ENCODE assay signal across 8 cellular contexts in genomic region chr9:114348906-114349482, GRCh38. TPM values are rescaled to one million over a fixed set of nuclear protein-coding genes. Genes with fewer than 3 reads are reported as not detected.
DNase-seq lines count a peak whose midpoint lies in the region; ATAC-seq and TF ChIP-seq lines count a peak whose summit lies in the region.

No MANE protein-coding gene starts in this region.

- H3K4me3 ChIP-seq in DOHH2 (ENCODE audit: low read length), result no peak overlapping the region
- H3K4me3 ChIP-seq in astrocyte of the cerebellum (ENCODE audit: low read depth, low read length), result no peak overlapping the region

- 0 out of 2 replicates have a peak overlapping the region, but pooled peaks have one; percentile 4 for H3K27ac ChIP-seq in DOHH2 (ENCODE audit: low read depth, low read length)

- peaks cover 11% of the 10 kb centered on the region for H3K79me2 ChIP-seq in DOHH2 (ENCODE audit: control insufficient read depth, low read length)

- TF ChIP-seq CTCF in DOHH2 (IDR thresholded peaks at IDR 0.05; ENCODE audit: low read depth, low read length, poor library complexity, severe bottlenecking), result no peak
- no peak for TF ChIP-seq CTCF in astrocyte of the cerebellum (IDR thresholded peaks at IDR 0.05; ENCODE audit: low read depth, low read length, missing control alignments)

- no peak overlapping the region for H3K4me2 ChIP-seq in DOHH2 (ENCODE audit: low read length)

- no peaks in the 10 kb centered on the region for H3K9me3 ChIP-seq in DOHH2 (ENCODE audit: control insufficient read depth, insufficient read depth, low read length)

- H3K4me1 ChIP-seq in DOHH2 (ENCODE audit: control insufficient read depth, low read length), result peaks cover 10% of the 10 kb centered on the region

- ATAC-seq in GM21528 (IDR thresholded peaks at IDR 0.05; ENCODE audit: low FRiP score, unreplicated experiment), result peak; percentile 90

- H4K20me1 ChIP-seq in DOHH2 (ENCODE audit: control insufficient read depth, insufficient read depth, low read depth, low read length), result no peaks in the 10 kb centered on the region

- peak; percentile 99 for DNase-seq in HT1080 (ENCODE audit: low read depth)
- DNase-seq in T-helper 2 cell, result peak in 4 of 5 experiments; percentile 40 to 87 (median 68)
- peak; percentile 74 for DNase-seq in astrocyte of the cerebellum (ENCODE audit: low read depth)
- DNase-seq in islet precursor cell, result peak; percentile 98
- peak; percentile 79 to 88 for DNase-seq in stimulated activated CD4-positive, alpha-beta T cell treated with anti-CD3 and anti-CD28 coated beads, Interleukin-2, amount 100 ng/mL, for 48 hours
- DNase-seq in SHP77 (lab: John Stamatoyannopoulos, UW), result no peak

- in situ Hi-C loops in astrocyte of the cerebellum (cut with HindIII; ENCODE audit: low sequenced_read_pairs), result no loop called here

- peaks cover 92% of the 10 kb centered on the region for H3K36me3 ChIP-seq in DOHH2 (ENCODE audit: control insufficient read depth, low read length)

- H3K9me2 ChIP-seq in DOHH2 (replicated peaks; ENCODE audit: control insufficient read depth, low read length), result no peaks in the 10 kb centered on the region

- no peaks in the 10 kb centered on the region for H3K27me3 ChIP-seq in DOHH2 (ENCODE audit: control insufficient read depth, low read length)

- H3F3A ChIP-seq in DOHH2 (ENCODE audit: control insufficient read depth, insufficient read depth), result peaks cover 9% of the 10 kb centered on the region; the same call in 1 of the 2 replicates

RNA-seq across cellular contexts. Expression of gene ORM2, which starts 19.3 kb away (rescaled TPM):
- total RNA-seq in HT1080 (2014; rRNA removed; shearing (Covaris generic)), result not detected in 2 replicates
- polyA plus RNA-seq in HT1080 (2015; cell fraction: cytosol; rRNA removed), result 0.15 TPM in 1 of 2 replicates, not detected in the other
- polyA plus RNA-seq in HT1080 (2015; cell fraction: nucleus; rRNA removed), result not detected in 2 replicates

RNA-seq across cellular contexts. Expression of gene ORM1, which starts 26.1 kb away (rescaled TPM):
- not detected in 2 replicates for total RNA-seq in HT1080 (2014; rRNA removed; shearing (Covaris generic))
- not detected in 2 replicates for polyA plus RNA-seq in HT1080 (2015; cell fraction: cytosol; rRNA removed)
- not detected in 2 replicates for polyA plus RNA-seq in HT1080 (2015; cell fraction: nucleus; rRNA removed)

RNA-seq across cellular contexts. Expression of gene AKNA, which starts 38.8 kb away (rescaled TPM):
- total RNA-seq in HT1080 (2014; rRNA removed; shearing (Covaris generic)), result 3.8 and 4.2 TPM in 2 replicates
- polyA plus RNA-seq in HT1080 (2015; cell fraction: cytosol; rRNA removed), result 4.9 and 5.9 TPM in 2 replicates
- polyA plus RNA-seq in HT1080 (2015; cell fraction: nucleus; rRNA removed), result 4.9 and 7.4 TPM in 2 replicates

Comparison
In these comparisons a context has a peak if more than half of its experiments do, and no peak if none do; other contexts are left out.
1. DNase-seq: peak in HT1080 (single experiment), T-helper 2 cell (4 of 5), astrocyte of the cerebellum (single experiment), islet precursor cell (single experiment) and stimulated activated CD4-positive, alpha-beta T cell treated with anti-CD3 and anti-CD28 coated beads, Interleukin-2, amount 100 ng/mL, for 48 hours (2 of 2); none in SHP77 (0 of 2).